In genomic region chr21:42171091-42172053, GRCh38 we compare ENCODE assay signal across 1 cellular context.
TF ChIP-seq lines count a peak whose summit lies in the region.

No MANE protein-coding gene starts in this region.

TF ChIP-seq in SK-N-SH treated with all-trans-retinoic acid at 6 μM for 48 hours, 23 proteins besides CTCF, POLR2A, EP300 and RAD21 (continued from another document):
- TF ChIP-seq TSHZ2 (CRISPR knock-in tag; IDR thresholded peaks at IDR 0.05) = no peak
